Comparison of ENCODE assay signal across 1 cellular context in the genomic region with DNA sequence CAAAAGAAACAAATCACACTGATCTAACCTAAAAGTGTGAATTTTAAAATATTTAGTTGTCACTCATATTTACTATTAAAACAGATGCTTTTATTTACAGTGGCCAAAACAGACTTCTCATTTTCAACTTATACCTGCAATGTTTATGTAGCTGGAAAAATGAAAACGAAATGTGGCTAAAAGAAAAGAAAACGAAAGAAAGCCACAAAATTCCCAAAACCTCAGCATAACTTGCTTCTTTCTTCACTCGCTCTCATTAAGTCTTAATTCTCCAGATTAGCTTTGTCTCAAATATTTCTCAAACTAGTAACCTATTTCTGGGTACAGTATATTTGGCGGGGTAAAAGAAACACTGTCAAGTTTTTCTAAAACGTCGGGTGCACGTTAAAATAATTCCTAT.
TF ChIP-seq lines count a peak whose summit lies in the region.

No MANE protein-coding gene starts in this region.

TF ChIP-seq in SK-N-SH, 30 proteins besides CTCF, POLR2A, EP300 and RAD21 (continued from another document):
- TF ChIP-seq, protein P1, sequence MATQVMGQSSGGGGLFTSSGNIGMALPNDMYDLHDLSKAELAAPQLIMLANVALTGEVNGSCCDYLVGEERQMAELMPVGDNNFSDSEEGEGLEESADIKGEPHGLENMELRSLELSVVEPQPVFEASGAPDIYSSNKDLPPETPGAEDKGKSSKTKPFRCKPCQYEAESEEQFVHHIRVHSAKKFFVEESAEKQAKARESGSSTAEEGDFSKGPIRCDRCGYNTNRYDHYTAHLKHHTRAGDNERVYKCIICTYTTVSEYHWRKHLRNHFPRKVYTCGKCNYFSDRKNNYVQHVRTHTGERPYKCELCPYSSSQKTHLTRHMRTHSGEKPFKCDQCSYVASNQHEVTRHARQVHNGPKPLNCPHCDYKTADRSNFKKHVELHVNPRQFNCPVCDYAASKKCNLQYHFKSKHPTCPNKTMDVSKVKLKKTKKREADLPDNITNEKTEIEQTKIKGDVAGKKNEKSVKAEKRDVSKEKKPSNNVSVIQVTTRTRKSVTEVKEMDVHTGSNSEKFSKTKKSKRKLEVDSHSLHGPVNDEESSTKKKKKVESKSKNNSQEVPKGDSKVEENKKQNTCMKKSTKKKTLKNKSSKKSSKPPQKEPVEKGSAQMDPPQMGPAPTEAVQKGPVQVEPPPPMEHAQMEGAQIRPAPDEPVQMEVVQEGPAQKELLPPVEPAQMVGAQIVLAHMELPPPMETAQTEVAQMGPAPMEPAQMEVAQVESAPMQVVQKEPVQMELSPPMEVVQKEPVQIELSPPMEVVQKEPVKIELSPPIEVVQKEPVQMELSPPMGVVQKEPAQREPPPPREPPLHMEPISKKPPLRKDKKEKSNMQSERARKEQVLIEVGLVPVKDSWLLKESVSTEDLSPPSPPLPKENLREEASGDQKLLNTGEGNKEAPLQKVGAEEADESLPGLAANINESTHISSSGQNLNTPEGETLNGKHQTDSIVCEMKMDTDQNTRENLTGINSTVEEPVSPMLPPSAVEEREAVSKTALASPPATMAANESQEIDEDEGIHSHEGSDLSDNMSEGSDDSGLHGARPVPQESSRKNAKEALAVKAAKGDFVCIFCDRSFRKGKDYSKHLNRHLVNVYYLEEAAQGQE (IDR thresholded peaks at IDR 0.05; ENCODE audit: low read depth, low read length), result no peak
- no peak for TF ChIP-seq YY1 (IDR thresholded peaks at IDR 0.05; ENCODE audit: low read depth)
- TF ChIP-seq, protein P2, sequence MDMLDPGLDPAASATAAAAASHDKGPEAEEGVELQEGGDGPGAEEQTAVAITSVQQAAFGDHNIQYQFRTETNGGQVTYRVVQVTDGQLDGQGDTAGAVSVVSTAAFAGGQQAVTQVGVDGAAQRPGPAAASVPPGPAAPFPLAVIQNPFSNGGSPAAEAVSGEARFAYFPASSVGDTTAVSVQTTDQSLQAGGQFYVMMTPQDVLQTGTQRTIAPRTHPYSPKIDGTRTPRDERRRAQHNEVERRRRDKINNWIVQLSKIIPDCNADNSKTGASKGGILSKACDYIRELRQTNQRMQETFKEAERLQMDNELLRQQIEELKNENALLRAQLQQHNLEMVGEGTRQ (IDR thresholded peaks at IDR 0.05; ENCODE audit: borderline replicate concordance, low read depth, low read length), result no peak
- TF ChIP-seq, protein P3, sequence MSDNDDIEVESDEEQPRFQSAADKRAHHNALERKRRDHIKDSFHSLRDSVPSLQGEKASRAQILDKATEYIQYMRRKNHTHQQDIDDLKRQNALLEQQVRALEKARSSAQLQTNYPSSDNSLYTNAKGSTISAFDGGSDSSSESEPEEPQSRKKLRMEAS (IDR thresholded peaks at IDR 0.05; ENCODE audit: low read depth), result no peak
- TF ChIP-seq CHD2 (IDR thresholded peaks at IDR 0.05; ENCODE audit: low read length, partially characterized antibody), result no peak
- TF ChIP-seq MEF2A (IDR thresholded peaks at IDR 0.05; ENCODE audit: borderline replicate concordance, low read depth), result no peak
